In the genomic region with DNA sequence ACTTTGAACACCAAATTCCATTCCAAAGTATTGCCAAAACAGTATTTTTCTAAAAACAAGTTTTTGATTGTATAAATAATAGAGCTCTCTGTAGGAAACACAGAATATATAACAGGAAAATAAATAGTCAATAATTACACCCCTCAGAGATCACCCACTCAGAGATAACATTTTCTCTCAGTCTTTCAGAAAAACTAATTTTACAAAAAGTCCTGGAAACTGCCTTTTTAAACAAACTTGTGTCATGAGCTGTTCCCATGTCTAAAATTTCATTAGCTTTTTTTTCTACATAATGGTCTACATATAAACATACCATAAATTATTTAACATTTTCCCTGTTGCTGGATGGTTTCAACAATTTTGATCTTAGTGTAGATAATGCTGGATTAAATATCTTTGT, we compare ENCODE assay signal across 11 cellular contexts. TPM values are rescaled to one million over a fixed set of nuclear protein-coding genes. Genes with fewer than 3 reads are reported as not detected.
DNase-seq lines count a peak whose midpoint lies in the region; ATAC-seq and TF ChIP-seq lines count a peak whose summit lies in the region.
"Had no signal": no experiment of that assay in that cellular context is flagged by ENCODE, and none has a peak within 500 bp of the region (broad histone marks: within the 10 kb centered on the region; RNA-seq: fewer than 3 reads in every experiment).

No MANE protein-coding gene starts in this region.

- H3K36me3 Mint-ChIP-seq in activated T-cell treated with anti-CD3 and anti-CD28 coated beads, Interleukin-2, amount 50 U/mL, for 24 hours (ENCODE audit: low read depth) = peaks cover 1% of the 10 kb centered on the region
- H3K36me3 Mint-ChIP-seq in stimulated activated effector memory CD8-positive, alpha-beta T cell treated with anti-CD3 and anti-CD28 coated beads, Interleukin-12 subunit alpha, Interleukin-12 subunit beta, amount 100 ng/mL, for 72 hours = peaks cover under 1% of the 10 kb centered on the region

- no peak overlapping the region for H3K27ac Mint-ChIP-seq in activated T-cell treated with anti-CD3 and anti-CD28 coated beads, Interleukin-2, amount 50 U/mL, for 24 hours
- no peak overlapping the region for H3K27ac Mint-ChIP-seq in stimulated activated effector memory CD8-positive, alpha-beta T cell treated with anti-CD3 and anti-CD28 coated beads, Interleukin-12 subunit alpha, Interleukin-12 subunit beta, amount 100 ng/mL, for 72 hours

- peaks cover 55% of the 10 kb centered on the region for H3K4me1 ChIP-seq in OCI-LY1 (ENCODE audit: insufficient read depth, low read length, severe bottlenecking)
- H3K4me1 ChIP-seq in hepatocyte (ENCODE audit: insufficient read depth) = peaks cover 10% of the 10 kb centered on the region
- peaks cover 17% of the 10 kb centered on the region; the same call in 1 of the 2 replicates for H3K4me1 ChIP-seq in PC-3 (ENCODE audit: insufficient read depth, low read length)
- peaks cover 29% of the 10 kb centered on the region for H3K4me1 ChIP-seq in suprapubic skin

- BruUV-seq in PC-3 (replicated peaks; lab: Mats Ljungman, UMichigan) = no TSS peak

- H3K36me3 ChIP-seq in OCI-LY1 (ENCODE audit: insufficient read depth, low read length) (peaks cover 5% of the 10 kb centered on the region), hepatocyte (replicated peaks; ENCODE audit: insufficient read depth, low read depth) (no peaks in the 10 kb centered on the region), PC-3 (ENCODE audit: low read depth, low read length) (no peaks in the 10 kb centered on the region), suprapubic skin (no peaks in the 10 kb centered on the region)

- H3K27me3 ChIP-seq in OCI-LY1 (ENCODE audit: insufficient read depth, low read length) = no peaks in the 10 kb centered on the region
- H3K27me3 ChIP-seq in hepatocyte = no peaks in the 10 kb centered on the region
- H3K27me3 ChIP-seq in PC-3 (ENCODE audit: low read length) = no peaks in the 10 kb centered on the region
- no peaks in the 10 kb centered on the region for H3K27me3 ChIP-seq in suprapubic skin

- H3K9me3 Mint-ChIP-seq in activated T-cell treated with anti-CD3 and anti-CD28 coated beads, Interleukin-2, amount 50 U/mL, for 24 hours = no peaks in the 10 kb centered on the region
- no peaks in the 10 kb centered on the region for H3K9me3 Mint-ChIP-seq in stimulated activated effector memory CD8-positive, alpha-beta T cell treated with anti-CD3 and anti-CD28 coated beads, Interleukin-12 subunit alpha, Interleukin-12 subunit beta, amount 100 ng/mL, for 72 hours

- H2AFZ ChIP-seq in OCI-LY1 (ENCODE audit: low read length) (no peak overlapping the region), hepatocyte (peak overlapping the region; percentile 91), PC-3 (ENCODE audit: low read length) (no peak overlapping the region)

- H3K9me2 ChIP-seq in OCI-LY1 (ENCODE audit: low read depth, low read length) (no peaks in the 10 kb centered on the region), hepatocyte (replicated peaks; ENCODE audit: insufficient read depth) (no peaks in the 10 kb centered on the region), PC-3 (replicated peaks; ENCODE audit: low read length) (no peaks in the 10 kb centered on the region)

- POLR2A ChIA-PET in PC-3 (lab: Charles Lee; ENCODE audit: unreplicated experiment) = no interaction called here

- no peak for DNase-seq in activated T-cell treated with anti-CD3 and anti-CD28 coated beads, Interleukin-2, amount 50 U/mL, for 24 hours
- no peak for DNase-seq in activated T-cell treated with anti-CD3 and anti-CD28 coated beads, Interleukin-2, amount 50 U/mL, for 48 hours
- DNase-seq in hepatocyte (ENCODE audit: low spot score) = no peak
- DNase-seq in stimulated activated effector memory CD8-positive, alpha-beta T cell treated with anti-CD3 and anti-CD28 coated beads, Interleukin-12 subunit alpha, Interleukin-12 subunit beta, amount 100 ng/mL, for 72 hours (ENCODE audit: low spot score in 2 of 2) = no peak
- no peak for DNase-seq in PC-3
- DNase-seq in erythroblast (lab: John Stamatoyannopoulos, UW) = no peak
- DNase-seq in suprapubic skin (ENCODE audit: low spot score in 2 of 2) = no peak
- DNase-seq: activated gamma-delta T cell treated with Interleukin-2 at 50 U/mL for 16 hours, mammary epithelial cell, NCI-H1436 treated with DMSO at 0.1 percent for 48 hours had no signal

- H3K4me1 Mint-ChIP-seq in activated T-cell treated with anti-CD3 and anti-CD28 coated beads, Interleukin-2, amount 50 U/mL, for 24 hours (ENCODE audit: low read depth) = peaks cover 28% of the 10 kb centered on the region
- H3K4me1 Mint-ChIP-seq in stimulated activated effector memory CD8-positive, alpha-beta T cell treated with anti-CD3 and anti-CD28 coated beads, Interleukin-12 subunit alpha, Interleukin-12 subunit beta, amount 100 ng/mL, for 72 hours = peaks cover 30% of the 10 kb centered on the region

- H3K9ac ChIP-seq in OCI-LY1 (ENCODE audit: low read length) = no peak overlapping the region; the same call in 1 of the 2 replicates
- H3K9ac ChIP-seq in PC-3 (ENCODE audit: low read length) = no peak overlapping the region

- no peaks in the 10 kb centered on the region for H3K27me3 Mint-ChIP-seq in activated T-cell treated with anti-CD3 and anti-CD28 coated beads, Interleukin-2, amount 50 U/mL, for 24 hours

- H3K4me2 ChIP-seq in OCI-LY1 (ENCODE audit: low read length) (peak overlapping the region; percentile 68; the same call in 1 of the 2 replicates), hepatocyte (peak overlapping the region; percentile 83), PC-3 (ENCODE audit: low read length) (no peak overlapping the region)

- CTCF ChIA-PET in PC-3 (lab: Charles Lee) = no interaction called here

- no peak for TF ChIP-seq POLR2A in erythroblast (IDR thresholded peaks at IDR 0.05; ENCODE audit: low read length)
- TF ChIP-seq POLR2A in suprapubic skin (IDR thresholded peaks at IDR 0.05) = no peak

- H3K9me3 ChIP-seq in OCI-LY1 (ENCODE audit: low read length) (no peaks in the 10 kb centered on the region), hepatocyte (ENCODE audit: low read depth) (no peaks in the 10 kb centered on the region), PC-3 (ENCODE audit: low read length) (no peaks in the 10 kb centered on the region), suprapubic skin (no peaks in the 10 kb centered on the region)

- H3K27ac ChIP-seq in OCI-LY1 (ENCODE audit: low read depth, low read length, poor library complexity, severe bottlenecking) (peak overlapping the region; percentile 63), hepatocyte (no peak overlapping the region), PC-3 (ENCODE audit: low read length) (no peak overlapping the region), suprapubic skin (no peak overlapping the region)

- H3F3A ChIP-seq in OCI-LY1 (ENCODE audit: insufficient read depth, low read length) (peaks cover 7% of the 10 kb centered on the region; the same call in 1 of the 2 replicates), PC-3 (ENCODE audit: low read length, unreplicated experiment) (no peaks in the 10 kb centered on the region)

- peaks cover 17% of the 10 kb centered on the region; the same call in 1 of the 2 replicates for H3K79me2 ChIP-seq in OCI-LY1 (ENCODE audit: insufficient read depth, low read length)
- peaks cover 27% of the 10 kb centered on the region for H3K79me2 ChIP-seq in hepatocyte
- peaks cover 24% of the 10 kb centered on the region for H3K79me2 ChIP-seq in PC-3 (ENCODE audit: low read length)

- TF ChIP-seq EP300 in suprapubic skin (IDR thresholded peaks at IDR 0.05) = no peak

- H3K4me3 ChIP-seq in OCI-LY1 (ENCODE audit: low read depth, low read length, poor library complexity, severe bottlenecking) (no peak overlapping the region), hepatocyte (no peak overlapping the region), PC-3 (ENCODE audit: low read length) (no peak overlapping the region), suprapubic skin (no peak overlapping the region)

- TF ChIP-seq CTCF in OCI-LY1 (IDR thresholded peaks at IDR 0.05; ENCODE audit: low read length) (no peak), hepatocyte (IDR thresholded peaks at IDR 0.05; ENCODE audit: poor library complexity) (no peak), PC-3 (conservative IDR thresholded peaks at IDR 0.05; ENCODE audit: low read depth, low read length) (no peak), suprapubic skin (IDR thresholded peaks at IDR 0.05) (no peak)

- intact Hi-C loops in PC-3 (cut with micrococcal nuclease) = loop anchor here (5.0 kb wide), 1 partner anchor 330 kb away; the partner anchor contains the start of gene BAZ2B

- peak overlapping the region; percentile 88 for H3K4me3 Mint-ChIP-seq in activated T-cell treated with anti-CD3 and anti-CD28 coated beads, Interleukin-2, amount 50 U/mL, for 24 hours
- peak overlapping the region; percentile 72 for H3K4me3 Mint-ChIP-seq in stimulated activated effector memory CD8-positive, alpha-beta T cell treated with anti-CD3 and anti-CD28 coated beads, Interleukin-12 subunit alpha, Interleukin-12 subunit beta, amount 100 ng/mL, for 72 hours

- H4K20me1 ChIP-seq in OCI-LY1 (ENCODE audit: insufficient read depth, low read length) = no peaks in the 10 kb centered on the region
- no peaks in the 10 kb centered on the region for H4K20me1 ChIP-seq in hepatocyte (ENCODE audit: insufficient read depth, poor library complexity, severe bottlenecking)
- no peaks in the 10 kb centered on the region for H4K20me1 ChIP-seq in PC-3 (ENCODE audit: low read length)

- no peak for ATAC-seq in stimulated activated effector memory CD8-positive, alpha-beta T cell treated with anti-CD3 and anti-CD28 coated beads, Interleukin-12 subunit alpha, Interleukin-12 subunit beta, amount 100 ng/mL, for 72 hours
- ATAC-seq in PC-3 = no peak

RNA-seq across cellular contexts. Expression of gene WDSUB1, which starts 1.2 kb away (rescaled TPM):
- total RNA-seq in hepatocyte (11.7 and 17.7 TPM in 2 replicates), PC-3 (2014; rRNA removed) (3.5 and 6.6 TPM in 2 replicates), suprapubic skin (1 to 10 TPM; 3.8 to 9.4 (median 5.5) TPM)
- 18.6 and 22.3 TPM in 2 replicates for polyA plus RNA-seq in hepatocyte
